In the genomic region with DNA sequence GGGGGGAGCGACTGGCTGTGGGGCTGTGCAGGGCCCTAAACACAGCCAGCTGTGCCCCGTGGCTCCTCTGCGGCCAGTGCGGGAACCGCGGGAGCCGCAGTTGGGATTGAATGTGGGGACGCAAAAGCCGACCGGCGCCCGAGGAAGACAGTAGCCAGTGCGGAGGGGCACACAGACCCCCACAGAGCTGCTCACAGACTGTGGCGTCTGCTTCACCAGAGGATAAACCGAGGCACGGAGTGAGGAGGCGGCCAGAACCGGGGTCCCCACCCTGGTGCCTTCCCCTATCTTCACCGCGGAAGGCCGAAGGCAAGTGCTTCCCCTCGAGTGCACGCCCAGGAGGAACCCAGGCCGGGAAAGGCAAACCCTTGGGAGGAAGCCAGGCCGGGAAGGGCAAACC, we compare ENCODE assay signal across 24 cellular contexts. TPM values are rescaled to one million over a fixed set of nuclear protein-coding genes. Genes with fewer than 3 reads are reported as not detected.
"Had no signal": no experiment of that assay in that cellular context is flagged by ENCODE, and none has a peak within 500 bp of the region (broad histone marks: within the 10 kb centered on the region; RNA-seq: fewer than 3 reads in every experiment).

No MANE protein-coding gene starts in this region.

- H3K27ac Mint-ChIP-seq: activated CD4-positive, alpha-beta T cell treated with anti-CD3 and anti-CD28 coated beads, Interleukin-2, amount 10 ng/mL, durations not matched to agents 24 days and 14 days; activated CD8-positive, alpha-beta T cell treated with anti-CD3 and anti-CD28 coated beads for 36 hours; activated naive CD4-positive, alpha-beta T cell treated with anti-CD3 and anti-CD28 coated beads for 36 hours; naive B cell; stimulated activated memory B cell treated with anti-CD40 and anti-IgM and Interleukin-4, amounts not matched to agents 10 μg/mL and 1 μg/mL and 100 μg/mL, for 72 hours; T-cell had no signal

- H3K4me3 Mint-ChIP-seq: activated CD4-positive, alpha-beta T cell treated with anti-CD3 and anti-CD28 coated beads, Interleukin-2, amount 10 ng/mL, durations not matched to agents 24 days and 14 days; activated CD8-positive, alpha-beta T cell treated with anti-CD3 and anti-CD28 coated beads for 36 hours; activated naive CD4-positive, alpha-beta T cell treated with anti-CD3 and anti-CD28 coated beads for 36 hours; activated T-cell treated with anti-CD3 and anti-CD28 coated beads, Interleukin-2, amount 50 U/mL, for 4 hours; central memory CD8-positive, alpha-beta T cell; naive B cell; neural crest cell; stimulated activated memory B cell treated with anti-CD40 and anti-IgM and Interleukin-4, amounts not matched to agents 10 μg/mL and 1 μg/mL and 100 μg/mL, for 72 hours; T-cell had no signal

- H3K4me3 ChIP-seq: coronary artery, psoas muscle, smooth muscle cell, thoracic aorta, upper lobe of right lung had no signal

- H3K36me3 Mint-ChIP-seq: naive B cell; stimulated activated memory B cell treated with anti-CD40 and anti-IgM and Interleukin-4, amounts not matched to agents 10 μg/mL and 1 μg/mL and 100 μg/mL, for 72 hours; T-cell had no signal

- H3K4me1 Mint-ChIP-seq: activated CD4-positive, alpha-beta T cell treated with anti-CD3 and anti-CD28 coated beads, Interleukin-2, amount 10 ng/mL, durations not matched to agents 24 days and 14 days; central memory CD8-positive, alpha-beta T cell; neural crest cell; stimulated activated memory B cell treated with anti-CD40 and anti-IgM and Interleukin-4, amounts not matched to agents 10 μg/mL and 1 μg/mL and 100 μg/mL, for 72 hours; T-cell had no signal

- H3K9me3 ChIP-seq: psoas muscle, thoracic aorta, upper lobe of right lung had no signal

- H3K27me3 Mint-ChIP-seq: activated CD4-positive, alpha-beta T cell treated with anti-CD3 and anti-CD28 coated beads, Interleukin-2, amount 10 ng/mL, durations not matched to agents 24 days and 14 days; activated CD8-positive, alpha-beta T cell treated with anti-CD3 and anti-CD28 coated beads for 36 hours; central memory CD8-positive, alpha-beta T cell; T-cell had no signal

- H3K9me3 Mint-ChIP-seq: activated CD4-positive, alpha-beta T cell treated with anti-CD3 and anti-CD28 coated beads, Interleukin-2, amount 10 ng/mL, durations not matched to agents 24 days and 14 days; activated CD8-positive, alpha-beta T cell treated with anti-CD3 and anti-CD28 coated beads for 36 hours; activated naive CD4-positive, alpha-beta T cell treated with anti-CD3 and anti-CD28 coated beads for 36 hours; activated T-cell treated with anti-CD3 and anti-CD28 coated beads, Interleukin-2, amount 50 U/mL, for 4 hours; central memory CD8-positive, alpha-beta T cell; naive B cell; neural crest cell; stimulated activated memory B cell treated with anti-CD40 and anti-IgM and Interleukin-4, amounts not matched to agents 10 μg/mL and 1 μg/mL and 100 μg/mL, for 72 hours; T-cell had no signal

- ATAC-seq: activated CD8-positive, alpha-beta T cell treated with anti-CD3 and anti-CD28 coated beads for 36 hours; activated T-cell treated with anti-CD3 and anti-CD28 coated beads, Interleukin-2, amount 50 U/mL, for 4 hours; sciatic nerve; SK-N-SH treated with all-trans-retinoic acid at 6 μM for 48 hours; stimulated activated memory B cell treated with anti-CD40 and anti-IgM and Interleukin-4, amounts not matched to agents 10 μg/mL and 1 μg/mL and 100 μg/mL, for 72 hours; T-cell; upper lobe of right lung had no signal

- DNase-seq: activated CD4-positive, alpha-beta T cell treated with anti-CD3 and anti-CD28 coated beads, Interleukin-2, amount 10 ng/mL, durations not matched to agents 24 days and 14 days; activated CD8-positive, alpha-beta memory T cell treated with anti-CD3 and anti-CD28 coated beads, Interleukin-2, amount 50 U/mL, for 4 hours; activated CD8-positive, alpha-beta T cell treated with anti-CD3 and anti-CD28 coated beads for 36 hours; activated naive CD4-positive, alpha-beta T cell treated with anti-CD3 and anti-CD28 coated beads for 36 hours; activated T-cell treated with anti-CD3 and anti-CD28 coated beads, Interleukin-2, amount 50 U/mL, for 4 hours; brain microvascular endothelial cell; mammary epithelial cell; midbrain; naive B cell; psoas muscle; stimulated activated CD4-positive, alpha-beta T cell treated with anti-CD3 and anti-CD28 coated beads, Interleukin-4, amount 100 ng/mL, for 4 hours; T-cell; T1000; upper lobe of right lung had no signal

- H3K4me1 ChIP-seq: psoas muscle, upper lobe of right lung had no signal

- H3K36me3 ChIP-seq: brain microvascular endothelial cell, thoracic aorta, upper lobe of right lung had no signal

- H3K27ac ChIP-seq: brain microvascular endothelial cell, coronary artery, psoas muscle, thoracic aorta, upper lobe of right lung had no signal

- H3K27me3 ChIP-seq: brain microvascular endothelial cell, upper lobe of right lung had no signal

RNA-seq across cellular contexts. Expression of a gene that starts 8.7 kb away (rescaled TPM):
- total RNA-seq: osteoblast, thoracic aorta had no signal

RNA-seq across cellular contexts. Expression of a gene that starts 12.7 kb away (rescaled TPM):
- total RNA-seq: activated CD4-positive, alpha-beta T cell treated with anti-CD3 and anti-CD28 coated beads, Interleukin-2, amount 10 ng/mL, durations not matched to agents 24 days and 14 days; frontal cortex; thoracic aorta had no signal
